10 cellular contexts compared by ENCODE assay signal in genomic region chr21:21199342-21200102, GRCh38.
DNase-seq lines count a peak whose midpoint lies in the region; ATAC-seq and TF ChIP-seq lines count a peak whose summit lies in the region.
"Had no signal": no experiment of that assay in that cellular context is flagged by ENCODE, and none has a peak within 500 bp of the region (broad histone marks: within the 10 kb centered on the region; RNA-seq: fewer than 3 reads in every experiment).

No MANE protein-coding gene starts in this region.

- WGBS in mesenchymal stem cell: 72% methylated on average over 5 of the region's 7 CpGs

- peak overlapping the region; percentile 37 to 58 for H3K18ac ChIP-seq in mesenchymal stem cell (ENCODE audit: low read depth in 1 of 2, low read length in 2 of 2)

- H2BK15ac ChIP-seq in mesenchymal stem cell (ENCODE audit: low read depth, poor library complexity, severe bottlenecking): peak overlapping the region; percentile 12

- ATAC-seq in activated T-cell treated with anti-CD3 and anti-CD28 coated beads, Interleukin-2, amount 50 U/mL, for 72 hours (replicated peaks in 1 of 2): peak in 1 of 2 donors; percentile 56
- no peak for ATAC-seq in activated T-cell treated with anti-CD3 and anti-CD28 coated beads, Interleukin-2, amount 50 U/mL, for 4 hours
- no peak for ATAC-seq in activated naive CD8-positive, alpha-beta T cell treated with anti-CD3 and anti-CD28 coated beads, Interleukin-2, amount 50 U/mL, for 24 hours
- ATAC-seq in GM19467 (IDR thresholded peaks at IDR 0.05; ENCODE audit: unreplicated experiment): no peak

- no peak overlapping the region for H2AFZ ChIP-seq in mesenchymal stem cell (ENCODE audit: low read depth, low read length)
- H2AFZ ChIP-seq: neural progenitor cell had no signal

- H2BK5ac ChIP-seq in mesenchymal stem cell (ENCODE audit: low read depth, low read length, poor library complexity, severe bottlenecking): peak overlapping the region; percentile 11

- no peaks in the 10 kb centered on the region for H3K36me3 Mint-ChIP-seq in activated T-cell treated with anti-CD3 and anti-CD28 coated beads, Interleukin-2, amount 50 U/mL, for 72 hours (ENCODE audit: insufficient read depth in 2 of 2)
- no peaks in the 10 kb centered on the region for H3K36me3 Mint-ChIP-seq in activated T-cell treated with anti-CD3 and anti-CD28 coated beads, Interleukin-2, amount 50 U/mL, for 4 hours (ENCODE audit: insufficient read depth)
- H3K36me3 Mint-ChIP-seq in activated naive CD8-positive, alpha-beta T cell treated with anti-CD3 and anti-CD28 coated beads, Interleukin-2, amount 50 U/mL, for 24 hours (ENCODE audit: low read depth): no peaks in the 10 kb centered on the region
- H3K36me3 Mint-ChIP-seq: neural progenitor cell had no signal

- no peak for DNase-seq in activated T-cell treated with anti-CD3 and anti-CD28 coated beads, Interleukin-2, amount 50 U/mL, for 72 hours
- no peak for DNase-seq in activated T-cell treated with anti-CD3 and anti-CD28 coated beads, Interleukin-2, amount 50 U/mL, for 4 hours
- no peak for DNase-seq in activated naive CD8-positive, alpha-beta T cell treated with anti-CD3 and anti-CD28 coated beads, Interleukin-2, amount 50 U/mL, for 24 hours
- DNase-seq in mesenchymal stem cell (no peak), HEK293T (ENCODE audit: extremely low spot score) (no peak)
- no peak for DNase-seq in stimulated activated naive CD4-positive, alpha-beta T cell (lab: John Stamatoyannopoulos, UW)
- DNase-seq: NCI-H2107 had no signal

- H3K9ac ChIP-seq in mesenchymal stem cell (ENCODE audit: low read length) (peak overlapping the region; percentile 94), subcutaneous abdominal adipose tissue (ENCODE audit: low read length in 5 of 5) (no peak overlapping the region)
- H3K9ac ChIP-seq: neural progenitor cell had no signal

- no peaks in the 10 kb centered on the region for H3K36me3 ChIP-seq in mesenchymal stem cell (ENCODE audit: control insufficient read depth in 1 of 2, insufficient read depth in 2 of 2, low read depth in 1 of 2, low read length in 2 of 2)
- H3K36me3 ChIP-seq in subcutaneous abdominal adipose tissue (ENCODE audit: control insufficient read depth in 5 of 5, insufficient read depth in 5 of 5, low read length in 5 of 5): no peaks in the 10 kb centered on the region
- H3K36me3 ChIP-seq: neural progenitor cell had no signal

- peak overlapping the region in 1 of 2 donors; percentile 66 for H3K4me3 Mint-ChIP-seq in activated T-cell treated with anti-CD3 and anti-CD28 coated beads, Interleukin-2, amount 50 U/mL, for 72 hours
- H3K4me3 Mint-ChIP-seq in activated T-cell treated with anti-CD3 and anti-CD28 coated beads, Interleukin-2, amount 50 U/mL, for 4 hours: no peak overlapping the region
- H3K4me3 Mint-ChIP-seq in activated naive CD8-positive, alpha-beta T cell treated with anti-CD3 and anti-CD28 coated beads, Interleukin-2, amount 50 U/mL, for 24 hours: no peak overlapping the region
- H3K4me3 Mint-ChIP-seq: neural progenitor cell had no signal

- no peaks in the 10 kb centered on the region for H3K4me1 Mint-ChIP-seq in activated T-cell treated with anti-CD3 and anti-CD28 coated beads, Interleukin-2, amount 50 U/mL, for 72 hours (ENCODE audit: low read depth)
- H3K4me1 Mint-ChIP-seq in activated T-cell treated with anti-CD3 and anti-CD28 coated beads, Interleukin-2, amount 50 U/mL, for 4 hours (ENCODE audit: low read depth): peaks cover 11% of the 10 kb centered on the region
- peaks cover 23% of the 10 kb centered on the region for H3K4me1 Mint-ChIP-seq in activated naive CD8-positive, alpha-beta T cell treated with anti-CD3 and anti-CD28 coated beads, Interleukin-2, amount 50 U/mL, for 24 hours
- H3K4me1 Mint-ChIP-seq: neural progenitor cell had no signal

- H3K4me2 ChIP-seq in mesenchymal stem cell (ENCODE audit: low read length, poor library complexity, severe bottlenecking): no peak overlapping the region
- H3K4me2 ChIP-seq: neural progenitor cell had no signal

- H3K4ac ChIP-seq in mesenchymal stem cell (ENCODE audit: low read depth in 1 of 2, low read length in 2 of 2): peak overlapping the region in 1 of 2 experiments; percentile 35

- H3K9me3 Mint-ChIP-seq in activated T-cell treated with anti-CD3 and anti-CD28 coated beads, Interleukin-2, amount 50 U/mL, for 72 hours: no peaks in the 10 kb centered on the region
- H3K9me3 Mint-ChIP-seq in activated T-cell treated with anti-CD3 and anti-CD28 coated beads, Interleukin-2, amount 50 U/mL, for 4 hours: no peaks in the 10 kb centered on the region
- peaks cover 7% of the 10 kb centered on the region for H3K9me3 Mint-ChIP-seq in activated naive CD8-positive, alpha-beta T cell treated with anti-CD3 and anti-CD28 coated beads, Interleukin-2, amount 50 U/mL, for 24 hours
- H3K9me3 Mint-ChIP-seq: neural progenitor cell had no signal

- H3K9me3 ChIP-seq in mesenchymal stem cell (ENCODE audit: control insufficient read depth, low read length): no peaks in the 10 kb centered on the region
- H3K9me3 ChIP-seq in subcutaneous abdominal adipose tissue (ENCODE audit: control insufficient read depth in 5 of 5, low read length in 5 of 5): no peaks in the 10 kb centered on the region

- no peak overlapping the region for H4K91ac ChIP-seq in mesenchymal stem cell (ENCODE audit: low read length)

- peak overlapping the region; percentile 40 to 96 for H2BK12ac ChIP-seq in mesenchymal stem cell (ENCODE audit: low read length in 2 of 2)

- POLR2A ChIA-PET in HEK293T (lab: Yijun Ruan, JAX): no interaction called here

- H3K27ac ChIP-seq in mesenchymal stem cell (ENCODE audit: low read length, poor library complexity, severe bottlenecking) (peak overlapping the region; percentile 95), subcutaneous abdominal adipose tissue (ENCODE audit: low read depth, low read length) (peak overlapping the region; percentile 60)
- H3K27ac ChIP-seq: neural progenitor cell had no signal

- no peak overlapping the region for H3K14ac ChIP-seq in mesenchymal stem cell (ENCODE audit: low read length in 2 of 2)

- no peak overlapping the region for H3K23ac ChIP-seq in mesenchymal stem cell (ENCODE audit: low read length in 2 of 2)

- no peaks in the 10 kb centered on the region for H3K27me3 ChIP-seq in mesenchymal stem cell (ENCODE audit: control insufficient read depth in 1 of 2, insufficient read depth in 1 of 2, low read length in 2 of 2)
- no peaks in the 10 kb centered on the region for H3K27me3 ChIP-seq in subcutaneous abdominal adipose tissue (ENCODE audit: control insufficient read depth in 5 of 5, insufficient read depth in 4 of 5, low read length in 5 of 5)
- H3K27me3 ChIP-seq: neural progenitor cell had no signal

- no peaks in the 10 kb centered on the region for H3K79me1 ChIP-seq in mesenchymal stem cell (replicated peaks; ENCODE audit: low read length, poor library complexity, severe bottlenecking)

- H3K27ac Mint-ChIP-seq in activated T-cell treated with anti-CD3 and anti-CD28 coated beads, Interleukin-2, amount 50 U/mL, for 72 hours: peak overlapping the region; percentile 69
- H3K27ac Mint-ChIP-seq in activated naive CD8-positive, alpha-beta T cell treated with anti-CD3 and anti-CD28 coated beads, Interleukin-2, amount 50 U/mL, for 24 hours: peak overlapping the region; percentile 77
- H3K27ac Mint-ChIP-seq: neural progenitor cell had no signal

- peak overlapping the region; percentile 29 for H2AK5ac ChIP-seq in mesenchymal stem cell (ENCODE audit: low read length, severe bottlenecking)

- no peak overlapping the region for H4K8ac ChIP-seq in mesenchymal stem cell (ENCODE audit: low read length)

- H3K4me1 ChIP-seq in mesenchymal stem cell (ENCODE audit: control insufficient read depth, insufficient read depth, low read depth, low read length) (peaks cover 1% of the 10 kb centered on the region), subcutaneous abdominal adipose tissue (ENCODE audit: control insufficient read depth in 5 of 5, insufficient read depth in 5 of 5, low read length in 5 of 5) (peaks cover 0 to 7% (median 0%) of the 10 kb centered on the region in 5 donors)
- H3K4me1 ChIP-seq: neural progenitor cell had no signal

- peak overlapping the region; percentile 79 for H2BK120ac ChIP-seq in mesenchymal stem cell (ENCODE audit: low read depth, low read length)

- CTCF ChIA-PET in HEK293T (lab: Yijun Ruan, JAX): no interaction called here

- no peaks in the 10 kb centered on the region for H3K27me3 Mint-ChIP-seq in activated T-cell treated with anti-CD3 and anti-CD28 coated beads, Interleukin-2, amount 50 U/mL, for 72 hours (ENCODE audit: low read depth)
- H3K27me3 Mint-ChIP-seq in activated T-cell treated with anti-CD3 and anti-CD28 coated beads, Interleukin-2, amount 50 U/mL, for 4 hours (ENCODE audit: low read depth): no peaks in the 10 kb centered on the region
- H3K27me3 Mint-ChIP-seq in activated naive CD8-positive, alpha-beta T cell treated with anti-CD3 and anti-CD28 coated beads, Interleukin-2, amount 50 U/mL, for 24 hours: no peaks in the 10 kb centered on the region

- H3K4me3 ChIP-seq in mesenchymal stem cell (ENCODE audit: insufficient read depth in 1 of 2, low read depth in 1 of 2, low read length in 2 of 2) (no peak overlapping the region), subcutaneous abdominal adipose tissue (ENCODE audit: low read depth in 1 of 5, low read length in 5 of 5) (no peak overlapping the region)
- H3K4me3 ChIP-seq: neural progenitor cell had no signal

TF ChIP-seq in HEK293T, 16 proteins besides CTCF, POLR2A, EP300 and RAD21 (continues in another document):
- TF ChIP-seq ARNT (IDR thresholded peaks at IDR 0.05) (no peak), LEF1 (IDR thresholded peaks at IDR 0.05; ENCODE audit: borderline replicate concordance) (no peak), FOXA1 (IDR thresholded peaks at IDR 0.05) (no peak), SUZ12 (IDR thresholded peaks at IDR 0.05) (no peak), PKNOX1 (IDR thresholded peaks at IDR 0.05) (no peak), FOXM1 (IDR thresholded peaks at IDR 0.05; ENCODE audit: borderline replicate concordance) (no peak), FOXK2 (IDR thresholded peaks at IDR 0.05) (no peak), SP1 (IDR thresholded peaks at IDR 0.05) (no peak), ELF4 (IDR thresholded peaks at IDR 0.05) (no peak), BHLHE40 (IDR thresholded peaks at IDR 0.05; ENCODE audit: borderline replicate concordance) (no peak), NFRKB (IDR thresholded peaks at IDR 0.05) (no peak), TARDBP (IDR thresholded peaks at IDR 0.05) (no peak), L3MBTL2 (conservative IDR thresholded peaks at IDR 0.05) (no peak), CTBP1 (IDR thresholded peaks at IDR 0.05; ENCODE audit: borderline replicate concordance) (no peak)
